In the genomic region with DNA sequence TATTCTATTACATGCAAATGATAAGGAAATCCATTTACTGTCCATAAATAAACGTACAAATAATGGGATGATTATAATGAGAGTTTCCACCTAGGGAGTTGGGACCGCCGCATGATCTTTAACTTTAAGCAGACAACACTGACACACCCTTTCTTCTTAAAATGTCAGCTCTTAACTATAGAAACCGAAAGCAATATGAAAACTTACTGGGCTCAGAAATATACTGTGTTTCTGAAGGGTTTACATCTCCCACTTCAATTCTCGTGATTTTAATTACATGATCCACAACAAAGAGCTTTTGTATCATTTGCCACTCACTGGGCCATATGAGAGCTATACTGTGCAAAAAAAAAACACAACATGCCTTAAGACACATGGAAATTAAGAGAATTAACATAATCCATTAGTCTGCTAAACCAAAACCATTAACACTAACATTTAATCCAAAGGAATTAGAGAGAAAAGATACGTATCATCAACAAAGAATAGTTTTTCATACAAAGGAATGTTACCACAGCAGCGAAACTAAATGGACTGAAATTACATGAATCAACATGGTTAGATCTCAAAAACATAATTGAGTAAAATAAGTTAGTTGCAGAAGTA, we compare ENCODE assay signal across 1 cellular context.
TF ChIP-seq lines count a peak whose summit lies in the region.

No MANE protein-coding gene starts in this region.

TF ChIP-seq in K562, 482 proteins besides CTCF, POLR2A, EP300 and RAD21:
- TF ChIP-seq RFX1 (IDR thresholded peaks at IDR 0.05) = no peak
- peak; percentile 31; the same call in 1 of the 2 replicates for TF ChIP-seq POLR2H (tag; IDR thresholded peaks at IDR 0.05; ENCODE audit: low read depth)
